ENCODE assay signal across 17 cellular contexts in the genomic region with DNA sequence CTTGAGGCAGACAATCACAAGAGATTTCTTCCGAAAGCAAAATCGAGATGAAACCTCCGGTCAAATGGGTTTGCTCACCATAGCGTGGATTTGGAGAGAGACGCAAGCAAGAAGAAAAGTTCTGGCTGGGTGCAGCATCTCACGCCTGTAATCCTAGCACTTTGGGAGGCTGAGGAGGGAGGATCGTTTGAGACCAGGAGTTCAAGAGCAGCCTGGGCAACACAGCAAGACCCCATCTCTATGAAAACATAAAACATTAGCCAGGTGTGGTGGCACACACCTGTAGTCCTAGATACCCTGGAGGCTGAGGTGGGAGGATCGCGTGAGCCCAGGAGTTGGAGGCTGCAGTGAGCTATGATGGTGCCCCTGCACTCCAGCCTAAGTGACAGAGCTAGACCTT. TPM values are rescaled to one million over a fixed set of nuclear protein-coding genes. Genes with fewer than 3 reads are reported as not detected.
DNase-seq lines count a peak whose midpoint lies in the region; ATAC-seq and TF ChIP-seq lines count a peak whose summit lies in the region.
"Had no signal": no experiment of that assay in that cellular context is flagged by ENCODE, and none has a peak within 500 bp of the region (broad histone marks: within the 10 kb centered on the region; RNA-seq: fewer than 3 reads in every experiment).

No MANE protein-coding gene starts in this region.

- H3K79me1 ChIP-seq in trophoblast cell (ENCODE audit: low read length): peaks cover 11% of the 10 kb centered on the region

- peak overlapping the region; percentile 61 for H3K27ac ChIP-seq in RWPE1
- H3K27ac ChIP-seq in endodermal cell (ENCODE audit: low read depth, low read length): peak overlapping the region; percentile 90
- peak overlapping the region; percentile 55 for H3K27ac ChIP-seq in trophoblast cell (ENCODE audit: low read depth, low read length)
- peak overlapping the region; percentile 30 for H3K27ac ChIP-seq in upper lobe of right lung
- H3K27ac ChIP-seq: epithelial cell of prostate had no signal

- H3K4me3 ChIP-seq in endodermal cell (ENCODE audit: low read length) (no peak overlapping the region), trophoblast cell (ENCODE audit: low read depth, low read length) (no peak overlapping the region), upper lobe of right lung (no peak overlapping the region)
- H3K4me3 ChIP-seq: uterus had no signal

- H2BK5ac ChIP-seq in trophoblast cell (ENCODE audit: low read depth, low read length, poor library complexity): peak overlapping the region; percentile 18

- no peaks in the 10 kb centered on the region for H3K79me2 ChIP-seq in trophoblast cell (ENCODE audit: control insufficient read depth, insufficient read depth, low read length, poor library complexity)

- H3K9ac ChIP-seq in endodermal cell (ENCODE audit: extremely low read depth, low read length, poor library complexity, severe bottlenecking): no peak overlapping the region
- H3K9ac ChIP-seq in trophoblast cell (ENCODE audit: low read length): no peak overlapping the region

- no peak overlapping the region for H3K4ac ChIP-seq in trophoblast cell (ENCODE audit: low read depth, low read length)

- H3K18ac ChIP-seq in trophoblast cell (ENCODE audit: low read length): no peak overlapping the region

- H3K27me3 ChIP-seq in endodermal cell (ENCODE audit: control insufficient read depth, insufficient read depth, low read length, poor library complexity, severe bottlenecking) (no peaks in the 10 kb centered on the region), trophoblast cell (ENCODE audit: insufficient read depth, low read length) (no peaks in the 10 kb centered on the region), upper lobe of right lung (no peaks in the 10 kb centered on the region)
- H3K27me3 ChIP-seq: uterus had no signal

- H3K4me1 ChIP-seq in endodermal cell (ENCODE audit: control insufficient read depth, insufficient read depth, low read length) (peaks cover 4% of the 10 kb centered on the region), trophoblast cell (ENCODE audit: control insufficient read depth in 1 of 2, insufficient read depth in 2 of 2, low read length in 2 of 2) (peaks cover 20 to 24% of the 10 kb centered on the region in 2 experiments), upper lobe of right lung (peaks cover 10% of the 10 kb centered on the region)
- H3K4me1 ChIP-seq: uterus had no signal

- H3K23ac ChIP-seq in trophoblast cell (ENCODE audit: low read length): no peak overlapping the region

- no peak overlapping the region for H2AFZ ChIP-seq in trophoblast cell (ENCODE audit: insufficient read depth, low read length, poor library complexity)

- H3K9me3 ChIP-seq in endodermal cell (ENCODE audit: control insufficient read depth, low read length): no peaks in the 10 kb centered on the region
- no peaks in the 10 kb centered on the region for H3K9me3 ChIP-seq in trophoblast cell (ENCODE audit: insufficient read depth, low read depth, low read length)
- no peaks in the 10 kb centered on the region for H3K9me3 ChIP-seq in upper lobe of right lung
- H3K9me3 ChIP-seq: uterus had no signal

- no peak for DNase-seq in RWPE1 (ENCODE audit: low spot score)
- no peak for DNase-seq in endodermal cell
- DNase-seq in trophoblast cell: no peak
- no peak for DNase-seq in upper lobe of right lung
- DNase-seq in NCI-H1694 (lab: John Stamatoyannopoulos, UW): no peak
- DNase-seq in foreskin melanocyte: no peak
- DNase-seq in activated effector memory CD4-positive, alpha-beta T cell treated with anti-CD3 and anti-CD28 coated beads, Interleukin-2, amount 50 U/mL, for 16 hours: no peak
- DNase-seq: activated CD4-positive, alpha-beta T cell treated with anti-CD3 and anti-CD28 coated beads for 48 hours; activated naive CD4-positive, alpha-beta T cell treated with Interleukin-2 at 50 U/mL for 16 hours; KG1; naive B cell; NCI-H1930; uterus had no signal

- H2BK12ac ChIP-seq in trophoblast cell (ENCODE audit: low read length): peak overlapping the region; percentile 56

- 86 to 91% methylated on average over 9 of the region's 9 CpGs for WGBS in endodermal cell (ENCODE audit: insufficient coverage in 1 of 2, insufficient read length in 1 of 2), 2 experiments
- WGBS in trophoblast cell (ENCODE audit: extremely low coverage, insufficient coverage, insufficient read length): no CpG with 5 or more reads among the region's 9 CpGs

- H3K36me3 Mint-ChIP-seq in endodermal cell (ENCODE audit: low read depth): peaks cover 18% of the 10 kb centered on the region
- H3K36me3 Mint-ChIP-seq: naive B cell; stimulated activated memory B cell treated with anti-CD40 and anti-IgM and Interleukin-4, amounts not matched to agents 10 μg/mL and 1 μg/mL and 100 μg/mL, for 72 hours had no signal

- no peak for ATAC-seq in upper lobe of right lung
- ATAC-seq: stimulated activated memory B cell treated with anti-CD40 and anti-IgM and Interleukin-4, amounts not matched to agents 10 μg/mL and 1 μg/mL and 100 μg/mL, for 72 hours had no signal

- no peaks in the 10 kb centered on the region for H3K27me3 Mint-ChIP-seq in endodermal cell (ENCODE audit: insufficient read depth)
- H3K27me3 Mint-ChIP-seq: progenitor cell of endocrine pancreas had no signal

- peaks cover 9% of the 10 kb centered on the region for H3K9me3 Mint-ChIP-seq in endodermal cell
- H3K9me3 Mint-ChIP-seq: dendritic cell treated with granulocyte-macrophage colony-stimulating factor and Interleukin-4, amounts not matched to agents 40 ng/mL and 50 ng/mL, for 4 days; naive B cell; stimulated activated memory B cell treated with anti-CD40 and anti-IgM and Interleukin-4, amounts not matched to agents 10 μg/mL and 1 μg/mL and 100 μg/mL, for 72 hours had no signal

- peak overlapping the region; percentile 16 for H3K4me2 ChIP-seq in trophoblast cell (ENCODE audit: low read length)

- CTCF ChIA-PET in RWPE1 (lab: Yijun Ruan, JAX): no interaction called here

- H3K36me3 ChIP-seq in endodermal cell (ENCODE audit: control insufficient read depth, insufficient read depth, low read length) (no peaks in the 10 kb centered on the region), trophoblast cell (ENCODE audit: control insufficient read depth in 1 of 2, insufficient read depth in 2 of 2, low read length in 2 of 2) (no peaks in the 10 kb centered on the region), upper lobe of right lung (no peaks in the 10 kb centered on the region)
- H3K36me3 ChIP-seq: uterus had no signal

- H2AK5ac ChIP-seq in trophoblast cell (ENCODE audit: low read length): no peak overlapping the region

- H2BK120ac ChIP-seq in trophoblast cell (ENCODE audit: insufficient read depth, low read length, poor library complexity): peak overlapping the region; percentile 36

- TF ChIP-seq CTCF in RWPE1 (conservative IDR thresholded peaks at IDR 0.05; ENCODE audit: low read depth) (no peak), endodermal cell (conservative IDR thresholded peaks at IDR 0.05) (no peak), upper lobe of right lung (IDR thresholded peaks at IDR 0.05) (no peak)

- peak overlapping the region; percentile 50 for H4K91ac ChIP-seq in trophoblast cell (ENCODE audit: low read depth, low read length)

- H3K4me3 Mint-ChIP-seq in endodermal cell: no peak overlapping the region
- H3K4me3 Mint-ChIP-seq: dendritic cell treated with granulocyte-macrophage colony-stimulating factor and Interleukin-4, amounts not matched to agents 40 ng/mL and 50 ng/mL, for 4 days; naive B cell; stimulated activated memory B cell treated with anti-CD40 and anti-IgM and Interleukin-4, amounts not matched to agents 10 μg/mL and 1 μg/mL and 100 μg/mL, for 72 hours had no signal

- H4K12ac ChIP-seq in trophoblast cell (ENCODE audit: low read depth, low read length): no peak overlapping the region

- no peak overlapping the region for H3K27ac Mint-ChIP-seq in endodermal cell
- H3K27ac Mint-ChIP-seq: dendritic cell treated with granulocyte-macrophage colony-stimulating factor and Interleukin-4, amounts not matched to agents 40 ng/mL and 50 ng/mL, for 4 days; progenitor cell of endocrine pancreas; stimulated activated memory B cell treated with anti-CD40 and anti-IgM and Interleukin-4, amounts not matched to agents 10 μg/mL and 1 μg/mL and 100 μg/mL, for 72 hours had no signal

- peaks cover 28% of the 10 kb centered on the region for H3K4me1 Mint-ChIP-seq in endodermal cell
- H3K4me1 Mint-ChIP-seq: naive B cell; stimulated activated memory B cell treated with anti-CD40 and anti-IgM and Interleukin-4, amounts not matched to agents 10 μg/mL and 1 μg/mL and 100 μg/mL, for 72 hours had no signal

- intact Hi-C loops in upper lobe of right lung (cut with DNase I): no loop called here

- peak overlapping the region; percentile 15 for H4K8ac ChIP-seq in trophoblast cell (ENCODE audit: low read depth, low read length)

- no peak overlapping the region for H3K14ac ChIP-seq in trophoblast cell (ENCODE audit: low read length)

- POLR2A ChIA-PET in RWPE1 (lab: Yijun Ruan, JAX; ENCODE audit: low non-redundant PET): no interaction called here

RNA-seq across cellular contexts. Expression of gene MN1, which starts 24.4 kb away (rescaled TPM):
- total RNA-seq in endodermal cell: 10 to 100 TPM in 1 of 2 donors, 1 to 10 TPM in 1; 4.4 to 17.8 TPM
- 41.5 TPM for polyA plus RNA-seq in endodermal cell (2013, experiment 1 of 2)
- 44.1 TPM for polyA plus RNA-seq in endodermal cell (2013, experiment 2 of 2)
- polyA plus RNA-seq in trophoblast cell (2013): 3.3 and 4.1 TPM in 2 replicates
- 4.0 TPM for total RNA-seq in upper lobe of right lung

Comparison
In these comparisons a context has a peak if more than half of its experiments do, and no peak if none do; other contexts are left out.
1. H3K27ac ChIP-seq: peak in every context shown above with its lines; median percentile 90 in endodermal cell; 61 in RWPE1; 55 in trophoblast cell; 30 in upper lobe of right lung.